ENCODE assay signal across 27 cellular contexts in genomic region chr12:123595729-123596128, GRCh38. TPM values are rescaled to one million over a fixed set of nuclear protein-coding genes. Genes with fewer than 3 reads are reported as not detected.
DNase-seq lines count a peak whose midpoint lies in the region; ATAC-seq and TF ChIP-seq lines count a peak whose summit lies in the region.
"Had no signal": no experiment of that assay in that cellular context is flagged by ENCODE, and none has a peak within 500 bp of the region (broad histone marks: within the 10 kb centered on the region; RNA-seq: fewer than 3 reads in every experiment).

No MANE protein-coding gene starts in this region.

- H3K4me1 Mint-ChIP-seq in activated CD4-positive, alpha-beta memory T cell treated with anti-CD3 and anti-CD28 coated beads for 36 hours (ENCODE audit: low read depth), result peaks cover 23% of the 10 kb centered on the region
- H3K4me1 Mint-ChIP-seq in activated CD4-positive, alpha-beta memory T cell treated with anti-CD3 and anti-CD28 coated beads, Interleukin-2, amount 10 ng/mL, durations not matched to agents 7 days and 5 days, result peaks cover 33% of the 10 kb centered on the region
- H3K4me1 Mint-ChIP-seq in WTC11 (0 out of 2 replicates have a peak, but pooled peaks cover under 1% of the 10 kb centered on the region), progenitor cell of endocrine pancreas (ENCODE audit: low read depth) (peaks cover under 1% of the 10 kb centered on the region)

- no peak overlapping the region for H3K4me3 Mint-ChIP-seq in activated CD4-positive, alpha-beta memory T cell treated with anti-CD3 and anti-CD28 coated beads for 36 hours
- no peak overlapping the region for H3K4me3 Mint-ChIP-seq in activated CD4-positive, alpha-beta memory T cell treated with anti-CD3 and anti-CD28 coated beads, Interleukin-2, amount 10 ng/mL, durations not matched to agents 7 days and 5 days
- no peak overlapping the region for H3K4me3 Mint-ChIP-seq in WTC11
- no peak overlapping the region for H3K4me3 Mint-ChIP-seq in progenitor cell of endocrine pancreas (ENCODE audit: low read depth)
- H3K4me3 Mint-ChIP-seq: activated naive CD4-positive, alpha-beta T cell treated with anti-CD3 and anti-CD28 coated beads for 36 hours; activated T-helper 1 cell treated with anti-CD3 and anti-CD28 coated beads, Interleukin-12 subunit alpha, Interleukin-12 subunit beta, Interleukin-2, Interleukin-4 antibody, amounts not matched to agents 30 ng/mL and 10 ng/mL and 1 ng/mL, durations not matched to agents 14 hours and 24 hours and 36 hours; CD4-positive, CD25-positive, alpha-beta regulatory T cell; stimulated activated naive B cell treated with anti-CD40 and anti-IgM and Interleukin-4, amounts not matched to agents 10 μg/mL and 1 μg/mL and 100 μg/mL, for 72 hours; T-helper 1 cell treated with Interleukin-12 subunit alpha and Interleukin-12 subunit beta and Interleukin-4 antibody, amounts not matched to agents 30 μg/mL and 1 μg/mL, for 36 hours had no signal

- POLR2A ChIA-PET in activated CD4-positive, alpha-beta memory T cell treated with anti-CD3 and anti-CD28 coated beads for 36 hours (lab: Charles Lee), result no interaction called here
- POLR2A ChIA-PET in activated CD4-positive, alpha-beta memory T cell treated with anti-CD3 and anti-CD28 coated beads, Interleukin-2, amount 10 ng/mL, durations not matched to agents 7 days and 5 days (lab: Charles Lee), result no interaction called here
- POLR2A ChIA-PET in WTC11 (lab: Charles Lee), result no interaction called here

- no peaks in the 10 kb centered on the region for H3K27me3 Mint-ChIP-seq in activated CD4-positive, alpha-beta memory T cell treated with anti-CD3 and anti-CD28 coated beads for 36 hours
- H3K27me3 Mint-ChIP-seq in activated CD4-positive, alpha-beta memory T cell treated with anti-CD3 and anti-CD28 coated beads, Interleukin-2, amount 10 ng/mL, durations not matched to agents 7 days and 5 days, result no peaks in the 10 kb centered on the region
- H3K27me3 Mint-ChIP-seq in WTC11 (ENCODE audit: low read depth) (no peaks in the 10 kb centered on the region), progenitor cell of endocrine pancreas (no peaks in the 10 kb centered on the region)
- H3K27me3 Mint-ChIP-seq: CD4-positive, CD25-positive, alpha-beta regulatory T cell; stimulated activated naive B cell treated with anti-CD40 and anti-IgM and Interleukin-4, amounts not matched to agents 10 μg/mL and 1 μg/mL and 100 μg/mL, for 72 hours had no signal

- peaks cover 27% of the 10 kb centered on the region for H3K36me3 Mint-ChIP-seq in activated CD4-positive, alpha-beta memory T cell treated with anti-CD3 and anti-CD28 coated beads for 36 hours
- peaks cover 51% of the 10 kb centered on the region for H3K36me3 Mint-ChIP-seq in activated CD4-positive, alpha-beta memory T cell treated with anti-CD3 and anti-CD28 coated beads, Interleukin-2, amount 10 ng/mL, durations not matched to agents 7 days and 5 days (ENCODE audit: low read depth)
- H3K36me3 Mint-ChIP-seq in WTC11 (peaks cover 52% of the 10 kb centered on the region), progenitor cell of endocrine pancreas (ENCODE audit: insufficient read depth) (peaks cover 13% of the 10 kb centered on the region)

- intact Hi-C loops in activated CD4-positive, alpha-beta memory T cell treated with anti-CD3 and anti-CD28 coated beads for 36 hours (cut with micrococcal nuclease), result no loop called here

- ATAC-seq in WTC11, result no peak
- ATAC-seq: stimulated activated naive B cell treated with anti-CD40 and anti-IgM and Interleukin-4, amounts not matched to agents 10 μg/mL and 1 μg/mL and 100 μg/mL, for 72 hours had no signal

- no peak for DNase-seq in activated CD4-positive, alpha-beta memory T cell treated with anti-CD3 and anti-CD28 coated beads for 36 hours
- DNase-seq in activated CD4-positive, alpha-beta memory T cell treated with anti-CD3 and anti-CD28 coated beads, Interleukin-2, amount 10 ng/mL, durations not matched to agents 7 days and 5 days, result no peak
- DNase-seq in WTC11 (ENCODE audit: low spot score), result no peak
- DNase-seq in kidney tubule cell (ENCODE audit: low spot score), result peak; percentile 57
- DNase-seq in progenitor cell of endocrine pancreas (ENCODE audit: low spot score, unreplicated experiment), result no peak
- DNase-seq in NCI-H1092 treated with DMSO at 0.1 percent for 48 hours (lab: John Stamatoyannopoulos, UW), result no peak
- DNase-seq in T-helper 1 cell, result no peak
- DNase-seq in SW480 (ENCODE audit: low spot score), result no peak
- DNase-seq: 8988T; activated naive CD4-positive, alpha-beta T cell treated with anti-CD3 and anti-CD28 coated beads for 36 hours; amniotic stem cell; CD4-positive, CD25-positive, alpha-beta regulatory T cell; colonic mucosa; effector CD8-positive, alpha-beta T cell; head of caudate nucleus; mesendoderm; NCI-H1048; NCI-H1930; NCI-H524 treated with DMSO at 0.1 percent for 48 hours; NK-92 treated with Interleukin-12 subunit alpha and Interleukin-12 subunit beta, amount 100 ng/mL, for 24 hours; SJCRH30; stimulated activated CD4-positive, alpha-beta T cell treated with anti-CD3 and anti-CD28 coated beads, Interleukin-4, amount 100 ng/mL, for 4 hours; stimulated activated naive B cell treated with anti-CD40 and anti-IgM and Interleukin-4, amounts not matched to agents 10 μg/mL and 1 μg/mL and 100 μg/mL, for 72 hours; testis; uterus had no signal

- CTCF ChIA-PET in activated CD4-positive, alpha-beta memory T cell treated with anti-CD3 and anti-CD28 coated beads for 36 hours (lab: Charles Lee), result no interaction called here
- CTCF ChIA-PET in activated CD4-positive, alpha-beta memory T cell treated with anti-CD3 and anti-CD28 coated beads, Interleukin-2, amount 10 ng/mL, durations not matched to agents 7 days and 5 days (lab: Charles Lee), result no interaction called here
- CTCF ChIA-PET in WTC11 (lab: Charles Lee), result no interaction called here

- peak overlapping the region; percentile 14 for H3K27ac Mint-ChIP-seq in activated CD4-positive, alpha-beta memory T cell treated with anti-CD3 and anti-CD28 coated beads for 36 hours
- H3K27ac Mint-ChIP-seq in activated CD4-positive, alpha-beta memory T cell treated with anti-CD3 and anti-CD28 coated beads, Interleukin-2, amount 10 ng/mL, durations not matched to agents 7 days and 5 days, result no peak overlapping the region
- H3K27ac Mint-ChIP-seq in WTC11 (no peak overlapping the region), progenitor cell of endocrine pancreas (peak overlapping the region; percentile 69)
- H3K27ac Mint-ChIP-seq: activated naive CD4-positive, alpha-beta T cell treated with anti-CD3 and anti-CD28 coated beads for 36 hours; activated T-helper 1 cell treated with anti-CD3 and anti-CD28 coated beads, Interleukin-12 subunit alpha, Interleukin-12 subunit beta, Interleukin-2, Interleukin-4 antibody, amounts not matched to agents 30 ng/mL and 10 ng/mL and 1 ng/mL, durations not matched to agents 14 hours and 24 hours and 36 hours; stimulated activated naive B cell treated with anti-CD40 and anti-IgM and Interleukin-4, amounts not matched to agents 10 μg/mL and 1 μg/mL and 100 μg/mL, for 72 hours; T-helper 1 cell treated with Interleukin-12 subunit alpha and Interleukin-12 subunit beta and Interleukin-4 antibody, amounts not matched to agents 30 μg/mL and 1 μg/mL, for 36 hours had no signal

- H3K9me3 Mint-ChIP-seq in activated CD4-positive, alpha-beta memory T cell treated with anti-CD3 and anti-CD28 coated beads for 36 hours, result no peaks in the 10 kb centered on the region
- H3K9me3 Mint-ChIP-seq in activated CD4-positive, alpha-beta memory T cell treated with anti-CD3 and anti-CD28 coated beads, Interleukin-2, amount 10 ng/mL, durations not matched to agents 7 days and 5 days, result no peaks in the 10 kb centered on the region
- no peaks in the 10 kb centered on the region for H3K9me3 Mint-ChIP-seq in WTC11
- no peaks in the 10 kb centered on the region for H3K9me3 Mint-ChIP-seq in progenitor cell of endocrine pancreas (ENCODE audit: low read depth)
- H3K9me3 Mint-ChIP-seq: activated naive CD4-positive, alpha-beta T cell treated with anti-CD3 and anti-CD28 coated beads for 36 hours; activated T-helper 1 cell treated with anti-CD3 and anti-CD28 coated beads, Interleukin-12 subunit alpha, Interleukin-12 subunit beta, Interleukin-2, Interleukin-4 antibody, amounts not matched to agents 30 ng/mL and 10 ng/mL and 1 ng/mL, durations not matched to agents 14 hours and 24 hours and 36 hours; stimulated activated naive B cell treated with anti-CD40 and anti-IgM and Interleukin-4, amounts not matched to agents 10 μg/mL and 1 μg/mL and 100 μg/mL, for 72 hours; T-helper 1 cell treated with Interleukin-12 subunit alpha and Interleukin-12 subunit beta and Interleukin-4 antibody, amounts not matched to agents 30 μg/mL and 1 μg/mL, for 36 hours had no signal

- TF ChIP-seq CTCF in WTC11 (IDR thresholded peaks at IDR 0.05) (no peak), progenitor cell of endocrine pancreas (IDR thresholded peaks at IDR 0.05; ENCODE audit: unreplicated experiment) (no peak)

TF ChIP-seq in WTC11, 78 proteins besides CTCF, POLR2A, EP300 and RAD21 (continues in another document):
- TF ChIP-seq GABPB1 (CRISPR knock-in tag; IDR thresholded peaks at IDR 0.05), result peak; percentile 43; the same call in 1 of the 2 replicates

RNA-seq across cellular contexts. Expression of gene DDX55, which starts 6.2 kb away (rescaled TPM):
- total RNA-seq in activated CD4-positive, alpha-beta memory T cell treated with anti-CD3 and anti-CD28 coated beads for 36 hours, result 10 to 100 TPM; 44.0 to 45.1 TPM
- total RNA-seq in activated CD4-positive, alpha-beta memory T cell treated with anti-CD3 and anti-CD28 coated beads, Interleukin-2, amount 10 ng/mL, durations not matched to agents 7 days and 5 days, result 10 to 100 TPM; 26.8 to 26.9 TPM
- total RNA-seq in WTC11 (2021), result 35.0 to 45.5 TPM (median 44.2 TPM) in 3 replicates
- 33.0 and 33.5 TPM in 2 replicates for total RNA-seq in progenitor cell of endocrine pancreas

RNA-seq across cellular contexts. Expression of gene TMED2, which starts 11.4 kb away (rescaled TPM):
- 100 to 1,000 TPM; 150 to 161 TPM for total RNA-seq in activated CD4-positive, alpha-beta memory T cell treated with anti-CD3 and anti-CD28 coated beads for 36 hours
- 100 to 1,000 TPM; 166 to 167 TPM for total RNA-seq in activated CD4-positive, alpha-beta memory T cell treated with anti-CD3 and anti-CD28 coated beads, Interleukin-2, amount 10 ng/mL, durations not matched to agents 7 days and 5 days
- 189 to 224 TPM (median 197 TPM) in 3 replicates for total RNA-seq in WTC11 (2021)
- 178 and 188 TPM in 2 replicates for total RNA-seq in progenitor cell of endocrine pancreas

RNA-seq across cellular contexts. Expression of gene EIF2B1, which starts 37.8 kb away (rescaled TPM):
- total RNA-seq in activated CD4-positive, alpha-beta memory T cell treated with anti-CD3 and anti-CD28 coated beads for 36 hours, result 10 to 100 TPM; 51.7 to 61.9 TPM
- 10 to 100 TPM; 55.9 to 57.0 TPM for total RNA-seq in activated CD4-positive, alpha-beta memory T cell treated with anti-CD3 and anti-CD28 coated beads, Interleukin-2, amount 10 ng/mL, durations not matched to agents 7 days and 5 days
- total RNA-seq in WTC11 (2021) (42.9 to 48.3 TPM (median 46.5 TPM) in 3 replicates), progenitor cell of endocrine pancreas (46.8 and 48.4 TPM in 2 replicates)

RNA-seq across cellular contexts. Expression of gene GTF2H3, which starts 37.9 kb away (rescaled TPM):
- 10 to 100 TPM; 57.2 to 58.4 TPM for total RNA-seq in activated CD4-positive, alpha-beta memory T cell treated with anti-CD3 and anti-CD28 coated beads for 36 hours
- 10 to 100 TPM; 36.6 to 40.3 TPM for total RNA-seq in activated CD4-positive, alpha-beta memory T cell treated with anti-CD3 and anti-CD28 coated beads, Interleukin-2, amount 10 ng/mL, durations not matched to agents 7 days and 5 days
- total RNA-seq in WTC11 (2021), result 31.6 to 35.9 TPM (median 35.8 TPM) in 3 replicates
- total RNA-seq in progenitor cell of endocrine pancreas, result 32.7 and 34.8 TPM in 2 replicates

Comparison
In these comparisons a context has a peak if more than half of its experiments do, and no peak if none do; other contexts are left out.
1. H3K27ac Mint-ChIP-seq: peak in activated CD4-positive, alpha-beta memory T cell treated with anti-CD3 and anti-CD28 coated beads for 36 hours (single experiment) and progenitor cell of endocrine pancreas (single experiment); none in activated CD4-positive, alpha-beta memory T cell treated with anti-CD3 and anti-CD28 coated beads, Interleukin-2, amount 10 ng/mL, durations not matched to agents 7 days and 5 days (single experiment) and WTC11 (single experiment).